ENCODE assay signal across 27 cellular contexts in genomic region chr1:217373761-217374701, GRCh38.
"Had no signal": no experiment of that assay in that cellular context is flagged by ENCODE, and none has a peak within 500 bp of the region (broad histone marks: within the 10 kb centered on the region; RNA-seq: fewer than 3 reads in every experiment).

No MANE protein-coding gene starts in this region.

- H3K4me3 Mint-ChIP-seq: activated CD8-positive, alpha-beta T cell treated with anti-CD3 and anti-CD28 coated beads for 36 hours; activated naive CD4-positive, alpha-beta T cell treated with anti-CD3 and anti-CD28 coated beads, Interleukin-2, amount 50 U/mL, for 24 hours; activated T-cell treated with anti-CD3 and anti-CD28 coated beads, Interleukin-2, amount 50 U/mL, for 4 hours; activated T-helper 17 cell treated with anti-CD3 and anti-CD28 coated beads, Interleukin-2, amount 50 U/mL, for 72 hours; immature natural killer cell; naive thymus-derived CD8-positive, alpha-beta T cell; neural progenitor cell; T-helper 17 cell had no signal

- H3K79me2 ChIP-seq: hepatocyte had no signal

- H3K4me3 ChIP-seq: body of pancreas, gastroesophageal sphincter, hepatocyte, lower lobe of right lung, neural progenitor cell, suprapubic skin, tibial nerve had no signal

- FAIRE-seq: colon had no signal

- H3K27ac Mint-ChIP-seq: activated CD8-positive, alpha-beta T cell treated with anti-CD3 and anti-CD28 coated beads for 36 hours; activated naive CD4-positive, alpha-beta T cell treated with anti-CD3 and anti-CD28 coated beads, Interleukin-2, amount 50 U/mL, for 24 hours; activated T-helper 17 cell treated with anti-CD3 and anti-CD28 coated beads, Interleukin-2, amount 50 U/mL, for 72 hours; immature natural killer cell; naive thymus-derived CD8-positive, alpha-beta T cell; neural progenitor cell; T-helper 17 cell had no signal

- DNase-seq: activated CD4-positive, alpha-beta T cell treated with anti-CD3 and anti-CD28 coated beads, Interleukin-2, amount 50 U/mL, for 1 hour; activated CD8-positive, alpha-beta T cell treated with anti-CD3 and anti-CD28 coated beads for 36 hours; activated gamma-delta T cell treated with Interleukin-2 at 50 U/mL for 16 hours; activated T-cell treated with anti-CD3 and anti-CD28 coated beads, Interleukin-2, amount 50 U/mL, for 4 hours; anterior cingulate cortex; body of pancreas; dermis blood vessel endothelial cell; effector memory CD4-positive, alpha-beta T cell; erythroblast; immature natural killer cell; lower lobe of right lung; mesenchymal stem cell; naive thymus-derived CD8-positive, alpha-beta T cell; right cardiac atrium; stimulated activated CD4-positive, alpha-beta T cell treated with anti-CD3 and anti-CD28 coated beads, Interleukin-15, amount 100 ng/mL, for 24 hours; stimulated activated CD4-positive, alpha-beta T cell treated with anti-CD3 and anti-CD28 coated beads, Interleukin-2, amount 100 ng/mL, for 24 hours; stimulated activated naive CD4-positive, alpha-beta T cell; T-helper 17 cell had no signal

- H3K9me3 Mint-ChIP-seq: activated CD8-positive, alpha-beta T cell treated with anti-CD3 and anti-CD28 coated beads for 36 hours had no signal

- H3K27me3 Mint-ChIP-seq: activated CD8-positive, alpha-beta T cell treated with anti-CD3 and anti-CD28 coated beads for 36 hours; T-helper 17 cell had no signal

- H3K9ac ChIP-seq: neural progenitor cell had no signal

- H3K4me1 Mint-ChIP-seq: activated naive CD4-positive, alpha-beta T cell treated with anti-CD3 and anti-CD28 coated beads, Interleukin-2, amount 50 U/mL, for 24 hours; activated T-helper 17 cell treated with anti-CD3 and anti-CD28 coated beads, Interleukin-2, amount 50 U/mL, for 72 hours; immature natural killer cell had no signal

- H3K36me3 ChIP-seq: gastroesophageal sphincter, lower lobe of right lung, neural progenitor cell, suprapubic skin, tibial nerve had no signal

- H2AFZ ChIP-seq: hepatocyte, neural progenitor cell had no signal

- H3K4me2 ChIP-seq: hepatocyte, neural progenitor cell had no signal

- H3K27ac ChIP-seq: body of pancreas, gastroesophageal sphincter, hepatocyte, lower lobe of right lung, neural progenitor cell, suprapubic skin, tibial nerve had no signal

- H3K4me1 ChIP-seq: body of pancreas, gastroesophageal sphincter, lower lobe of right lung, suprapubic skin, tibial nerve had no signal

- H3K27me3 ChIP-seq: body of pancreas, gastroesophageal sphincter, hepatocyte, neural progenitor cell, suprapubic skin, tibial nerve had no signal

- H3K9me3 ChIP-seq: body of pancreas, suprapubic skin had no signal

- H3K36me3 Mint-ChIP-seq: activated naive CD4-positive, alpha-beta T cell treated with anti-CD3 and anti-CD28 coated beads, Interleukin-2, amount 50 U/mL, for 24 hours had no signal

- ATAC-seq: activated CD8-positive, alpha-beta T cell treated with anti-CD3 and anti-CD28 coated beads for 36 hours; activated T-cell treated with anti-CD3 and anti-CD28 coated beads, Interleukin-2, amount 50 U/mL, for 4 hours; activated T-helper 17 cell treated with anti-CD3 and anti-CD28 coated beads, Interleukin-2, amount 50 U/mL, for 72 hours; body of pancreas; gastroesophageal sphincter; left lobe of liver; naive thymus-derived CD8-positive, alpha-beta T cell; right cardiac atrium; T-helper 17 cell had no signal
